1 cellular context compared by ENCODE assay signal in genomic region chr4:169902658-169903345, GRCh38.
TF ChIP-seq lines count a peak whose summit lies in the region.

No MANE protein-coding gene starts in this region.

TF ChIP-seq in H1, 55 proteins besides CTCF, POLR2A, EP300 and RAD21 (continued from another document):
- TF ChIP-seq NANOG (IDR thresholded peaks at IDR 0.05; ENCODE audit: insufficient read depth, low read depth, low read length, poor library complexity, severe bottlenecking) (no peak), POLR2AphosphoS5 (IDR thresholded peaks at IDR 0.05; ENCODE audit: low read depth, low read length) (no peak)
